Comparison of ENCODE assay signal across 1 cellular context in genomic region chr4:7403001-7403400, GRCh38.
TF ChIP-seq lines count a peak whose summit lies in the region.

No MANE protein-coding gene starts in this region.

TF ChIP-seq in HCT116, 20 proteins besides CTCF, POLR2A, EP300 and RAD21 (continued from another document):
- no peak for TF ChIP-seq ZBTB33 (IDR thresholded peaks at IDR 0.05; ENCODE audit: extremely low read depth, insufficient replicate concordance, low read length)
- no peak for TF ChIP-seq FOSL1 (IDR thresholded peaks at IDR 0.05; ENCODE audit: low read depth)
